8 cellular contexts compared by ENCODE assay signal in the genomic region with DNA sequence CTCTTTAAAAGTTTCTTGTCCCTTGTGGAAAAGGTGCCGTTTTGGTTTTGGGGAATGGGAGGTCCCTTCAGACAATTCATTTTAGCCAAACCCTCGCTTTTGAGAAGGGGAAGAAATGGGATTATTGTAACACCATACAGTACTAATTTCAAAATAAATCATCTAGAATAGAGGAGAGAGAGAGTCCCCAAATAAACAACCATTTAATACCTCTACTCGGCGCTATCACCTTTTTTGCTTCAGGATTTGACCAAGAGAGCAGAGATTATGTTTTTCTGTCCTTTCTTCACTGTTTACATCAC. TPM values are rescaled to one million over a fixed set of nuclear protein-coding genes. Genes with fewer than 3 reads are reported as not detected.
A peak's percentile ranks its signal among the peaks of the same experiment; 100 is the strongest.
DNase-seq lines count a peak whose midpoint lies in the region; ATAC-seq and TF ChIP-seq lines count a peak whose summit lies in the region.

No MANE protein-coding gene starts in this region.

- DNase-seq in AG09309 (ENCODE audit: low read depth), result no peak
- no peak for DNase-seq in colonic mucosa
- DNase-seq in natural killer cell treated with Interleukin-12 subunit alpha and Interleukin-12 subunit beta and Interleukin-15 and Interleukin-18, amount 100 ng/mL, for 72 hours (ENCODE audit: low spot score), result no peak
- no peak for DNase-seq in KBM-7
- no peak for DNase-seq in stimulated activated naive CD4-positive, alpha-beta T cell treated with Interleukin-2 at 50 U/mL for 16 hours (lab: John Stamatoyannopoulos, UW)
- DNase-seq in NCI-H1092 (lab: John Stamatoyannopoulos, UW), result no peak

- no peaks in the 10 kb centered on the region for H3K27me3 Mint-ChIP-seq in natural killer cell treated with Interleukin-12 subunit alpha and Interleukin-12 subunit beta and Interleukin-15 and Interleukin-18, amount 100 ng/mL, for 72 hours

- H3K4me1 Mint-ChIP-seq in natural killer cell treated with Interleukin-12 subunit alpha and Interleukin-12 subunit beta and Interleukin-15 and Interleukin-18, amount 100 ng/mL, for 72 hours (ENCODE audit: low read depth in 2 of 2), result peaks cover 37 to 41% of the 10 kb centered on the region in 2 donors

- H3K4me3 ChIP-seq in AG09309 (ENCODE audit: control insufficient read depth, low read depth, low read length) (peak overlapping the region; percentile 97), colonic mucosa (peak overlapping the region; percentile 86)

- H3K27ac Mint-ChIP-seq in natural killer cell treated with Interleukin-12 subunit alpha and Interleukin-12 subunit beta and Interleukin-15 and Interleukin-18, amount 100 ng/mL, for 72 hours, result peak overlapping the region; percentile 86 to 96

- peaks cover 8% of the 10 kb centered on the region for H3K36me3 Mint-ChIP-seq in natural killer cell treated with Interleukin-12 subunit alpha and Interleukin-12 subunit beta and Interleukin-15 and Interleukin-18, amount 100 ng/mL, for 72 hours

- no peak for ATAC-seq in natural killer cell treated with Interleukin-12 subunit alpha and Interleukin-12 subunit beta and Interleukin-15 and Interleukin-18, amount 100 ng/mL, for 72 hours
- no peak for ATAC-seq in HG03025 (IDR thresholded peaks at IDR 0.05; ENCODE audit: low FRiP score, unreplicated experiment)

- TF ChIP-seq CTCF in AG09309 (IDR thresholded peaks at IDR 0.05; ENCODE audit: control insufficient read depth, insufficient read depth, low read depth, low read length, missing control alignments) (no peak), colonic mucosa (IDR thresholded peaks at IDR 0.05) (no peak)

- H3K9me3 ChIP-seq in KOPT-K1 (ENCODE audit: insufficient read depth, low read length, poor library complexity, severe bottlenecking), result no peaks in the 10 kb centered on the region
- no peaks in the 10 kb centered on the region for H3K9me3 ChIP-seq in colonic mucosa

- in situ Hi-C loops in KBM-7 (cut with MboI; ENCODE audit: low pct_unique_long_range_greater_than_20kb, low sequenced_read_pairs), result no loop called here

- H3K9ac ChIP-seq in colonic mucosa (ENCODE audit: low read depth in 2 of 2, low read length in 2 of 2), result peak overlapping the region; percentile 76 to 93

- H3K27ac ChIP-seq in KOPT-K1 (ENCODE audit: low read depth, low read length, poor library complexity, severe bottlenecking), result peak overlapping the region; percentile 80
- H3K27ac ChIP-seq in colonic mucosa, result peak overlapping the region; percentile 93

- intact Hi-C loops in colonic mucosa (cut with DNase I), result loop anchor here (5.0 to 10.0 kb wide), 2 partner anchors 142 to 156 kb away; a partner anchor contains a TSS

- peak overlapping the region; percentile 94 for H3K4me3 Mint-ChIP-seq in natural killer cell treated with Interleukin-12 subunit alpha and Interleukin-12 subunit beta and Interleukin-15 and Interleukin-18, amount 100 ng/mL, for 72 hours

- no peaks in the 10 kb centered on the region for H3K9me3 Mint-ChIP-seq in natural killer cell treated with Interleukin-12 subunit alpha and Interleukin-12 subunit beta and Interleukin-15 and Interleukin-18, amount 100 ng/mL, for 72 hours

- H3K36me3 ChIP-seq in KOPT-K1 (ENCODE audit: insufficient read depth, low read length), result peaks cover 15% of the 10 kb centered on the region; the same call in 1 of the 2 replicates
- no peaks in the 10 kb centered on the region for H3K36me3 ChIP-seq in colonic mucosa

- no peaks in the 10 kb centered on the region for H3K27me3 ChIP-seq in colonic mucosa

- H3K4me1 ChIP-seq in colonic mucosa, result peaks cover 8% of the 10 kb centered on the region

RNA-seq across cellular contexts. Expression of a gene that starts 0.8 kb away (rescaled TPM):
- total RNA-seq in colonic mucosa, result 10 to 100 TPM; 26.6 to 37.5 TPM
- total RNA-seq in natural killer cell treated with Interleukin-12 subunit alpha and Interleukin-12 subunit beta and Interleukin-15 and Interleukin-18, amount 100 ng/mL, for 72 hours, result 10 to 100 TPM; 53.2 to 65.4 TPM
